Comparison of ENCODE assay signal across 8 cellular contexts in genomic region chr21:38733973-38734546, GRCh38.
A peak's percentile ranks its signal among the peaks of the same experiment; 100 is the strongest.
DNase-seq lines count a peak whose midpoint lies in the region; ATAC-seq and TF ChIP-seq lines count a peak whose summit lies in the region.

No MANE protein-coding gene starts in this region.

- H2AFZ ChIP-seq in smooth muscle cell (ENCODE audit: low read depth) = peak overlapping the region; percentile 63

- ATAC-seq in HG02970 (IDR thresholded peaks at IDR 0.05; ENCODE audit: low FRiP score, unreplicated experiment) = no peak

- no peaks in the 10 kb centered on the region for H3K79me2 ChIP-seq in smooth muscle cell (ENCODE audit: low read depth)

- H3K9me3 ChIP-seq in smooth muscle cell (replicated peaks; ENCODE audit: low read depth) = no peaks in the 10 kb centered on the region

- no peaks in the 10 kb centered on the region for H4K20me1 ChIP-seq in smooth muscle cell (ENCODE audit: low read depth)

- 2% methylated on average over 30 of the region's 30 CpGs for WGBS in smooth muscle cell (ENCODE audit: low lambda C conversion rate)

- H3K36me3 ChIP-seq in smooth muscle cell (ENCODE audit: low read depth) = no peaks in the 10 kb centered on the region

- H3K4me1 ChIP-seq in smooth muscle cell (ENCODE audit: low read depth) = peaks cover 16% of the 10 kb centered on the region

- peak overlapping the region; percentile 51 for H3K9ac ChIP-seq in smooth muscle cell (ENCODE audit: low read depth)

- H3K4me3 ChIP-seq in cardiac fibroblast (replicated peaks in 1 of 2; ENCODE audit: low read depth in 2 of 2, low read length in 2 of 2) (peak overlapping the region in 1 of 2 donors; percentile 40), smooth muscle cell (peak overlapping the region; percentile 45)

- no peaks in the 10 kb centered on the region for H3K27me3 ChIP-seq in smooth muscle cell (ENCODE audit: low read depth)

- H3K4me2 ChIP-seq in smooth muscle cell = peak overlapping the region; percentile 84

- H3F3A ChIP-seq in smooth muscle cell (ENCODE audit: low read depth) = no peaks in the 10 kb centered on the region

- TF ChIP-seq CTCF in cardiac fibroblast (IDR thresholded peaks at IDR 0.05; ENCODE audit: low read depth, low read length) (peak; percentile 93), smooth muscle cell (IDR thresholded peaks at IDR 0.05; ENCODE audit: borderline replicate concordance, insufficient read depth, poor library complexity, severe bottlenecking) (peak; percentile 94)

- DNase-seq in NCI-H1436 (lab: John Stamatoyannopoulos, UW) = peak; percentile 41
- DNase-seq in NCI-H1436 treated with DMSO at 0.1 percent for 48 hours (lab: John Stamatoyannopoulos, UW) = no peak
- peak; percentile 95 for DNase-seq in NCI-H2196 (lab: John Stamatoyannopoulos, UW; ENCODE audit: unreplicated experiment)
- DNase-seq in activated CD4-positive, CD25-positive, alpha-beta regulatory T cell (lab: John Stamatoyannopoulos, UW) = peak; percentile 21 to 73 (median 57)
- peak; percentile 89 to 92 for DNase-seq in cardiac fibroblast (ENCODE audit: low read depth in 2 of 2)
- peak; percentile 80 for DNase-seq in iris pigment epithelial cell (ENCODE audit: low read depth)
- peak; percentile 92 for DNase-seq in smooth muscle cell (lab: John Stamatoyannopoulos, UW; ENCODE audit: unreplicated experiment)

- peak overlapping the region; percentile 69 for H3K27ac ChIP-seq in smooth muscle cell (ENCODE audit: low read depth)
